In genomic region chr5:150905312-150905683, GRCh38 we compare ENCODE assay signal across 1 cellular context.
A peak's percentile ranks its signal among the peaks of the same experiment; 100 is the strongest.
TF ChIP-seq lines count a peak whose summit lies in the region.

No MANE protein-coding gene starts in this region.

TF ChIP-seq in WTC11, 78 proteins besides CTCF, POLR2A, EP300 and RAD21 (continued from another document):
- TF ChIP-seq ZNF425 (CRISPR knock-in tag; conservative IDR thresholded peaks at IDR 0.05) (no peak), ZNF671 (CRISPR knock-in tag; IDR thresholded peaks at IDR 0.05) (peak; percentile 60), E2F1 (CRISPR knock-in tag; IDR thresholded peaks at IDR 0.05) (no peak), NR2C2 (CRISPR knock-in tag; IDR thresholded peaks at IDR 0.05) (no peak), MYBL2 (CRISPR knock-in tag; IDR thresholded peaks at IDR 0.05) (no peak)
